ENCODE assay signal across 1 cellular context in genomic region chr2:9638532-9638931, GRCh38.
TF ChIP-seq lines count a peak whose summit lies in the region.

No MANE protein-coding gene starts in this region.

TF ChIP-seq in K562, 482 proteins besides CTCF, POLR2A, EP300 and RAD21 (continued from another document):
- TF ChIP-seq, protein P1, sequence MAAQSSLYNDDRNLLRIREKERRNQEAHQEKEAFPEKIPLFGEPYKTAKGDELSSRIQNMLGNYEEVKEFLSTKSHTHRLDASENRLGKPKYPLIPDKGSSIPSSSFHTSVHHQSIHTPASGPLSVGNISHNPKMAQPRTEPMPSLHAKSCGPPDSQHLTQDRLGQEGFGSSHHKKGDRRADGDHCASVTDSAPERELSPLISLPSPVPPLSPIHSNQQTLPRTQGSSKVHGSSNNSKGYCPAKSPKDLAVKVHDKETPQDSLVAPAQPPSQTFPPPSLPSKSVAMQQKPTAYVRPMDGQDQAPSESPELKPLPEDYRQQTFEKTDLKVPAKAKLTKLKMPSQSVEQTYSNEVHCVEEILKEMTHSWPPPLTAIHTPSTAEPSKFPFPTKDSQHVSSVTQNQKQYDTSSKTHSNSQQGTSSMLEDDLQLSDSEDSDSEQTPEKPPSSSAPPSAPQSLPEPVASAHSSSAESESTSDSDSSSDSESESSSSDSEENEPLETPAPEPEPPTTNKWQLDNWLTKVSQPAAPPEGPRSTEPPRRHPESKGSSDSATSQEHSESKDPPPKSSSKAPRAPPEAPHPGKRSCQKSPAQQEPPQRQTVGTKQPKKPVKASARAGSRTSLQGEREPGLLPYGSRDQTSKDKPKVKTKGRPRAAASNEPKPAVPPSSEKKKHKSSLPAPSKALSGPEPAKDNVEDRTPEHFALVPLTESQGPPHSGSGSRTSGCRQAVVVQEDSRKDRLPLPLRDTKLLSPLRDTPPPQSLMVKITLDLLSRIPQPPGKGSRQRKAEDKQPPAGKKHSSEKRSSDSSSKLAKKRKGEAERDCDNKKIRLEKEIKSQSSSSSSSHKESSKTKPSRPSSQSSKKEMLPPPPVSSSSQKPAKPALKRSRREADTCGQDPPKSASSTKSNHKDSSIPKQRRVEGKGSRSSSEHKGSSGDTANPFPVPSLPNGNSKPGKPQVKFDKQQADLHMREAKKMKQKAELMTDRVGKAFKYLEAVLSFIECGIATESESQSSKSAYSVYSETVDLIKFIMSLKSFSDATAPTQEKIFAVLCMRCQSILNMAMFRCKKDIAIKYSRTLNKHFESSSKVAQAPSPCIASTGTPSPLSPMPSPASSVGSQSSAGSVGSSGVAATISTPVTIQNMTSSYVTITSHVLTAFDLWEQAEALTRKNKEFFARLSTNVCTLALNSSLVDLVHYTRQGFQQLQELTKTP (IDR thresholded peaks at IDR 0.05; ENCODE audit: low read depth in 1 of 2, partially characterized antibody in 2 of 2): peak in 1 of 2 experiments; percentile 30
- TF ChIP-seq, protein P2, sequence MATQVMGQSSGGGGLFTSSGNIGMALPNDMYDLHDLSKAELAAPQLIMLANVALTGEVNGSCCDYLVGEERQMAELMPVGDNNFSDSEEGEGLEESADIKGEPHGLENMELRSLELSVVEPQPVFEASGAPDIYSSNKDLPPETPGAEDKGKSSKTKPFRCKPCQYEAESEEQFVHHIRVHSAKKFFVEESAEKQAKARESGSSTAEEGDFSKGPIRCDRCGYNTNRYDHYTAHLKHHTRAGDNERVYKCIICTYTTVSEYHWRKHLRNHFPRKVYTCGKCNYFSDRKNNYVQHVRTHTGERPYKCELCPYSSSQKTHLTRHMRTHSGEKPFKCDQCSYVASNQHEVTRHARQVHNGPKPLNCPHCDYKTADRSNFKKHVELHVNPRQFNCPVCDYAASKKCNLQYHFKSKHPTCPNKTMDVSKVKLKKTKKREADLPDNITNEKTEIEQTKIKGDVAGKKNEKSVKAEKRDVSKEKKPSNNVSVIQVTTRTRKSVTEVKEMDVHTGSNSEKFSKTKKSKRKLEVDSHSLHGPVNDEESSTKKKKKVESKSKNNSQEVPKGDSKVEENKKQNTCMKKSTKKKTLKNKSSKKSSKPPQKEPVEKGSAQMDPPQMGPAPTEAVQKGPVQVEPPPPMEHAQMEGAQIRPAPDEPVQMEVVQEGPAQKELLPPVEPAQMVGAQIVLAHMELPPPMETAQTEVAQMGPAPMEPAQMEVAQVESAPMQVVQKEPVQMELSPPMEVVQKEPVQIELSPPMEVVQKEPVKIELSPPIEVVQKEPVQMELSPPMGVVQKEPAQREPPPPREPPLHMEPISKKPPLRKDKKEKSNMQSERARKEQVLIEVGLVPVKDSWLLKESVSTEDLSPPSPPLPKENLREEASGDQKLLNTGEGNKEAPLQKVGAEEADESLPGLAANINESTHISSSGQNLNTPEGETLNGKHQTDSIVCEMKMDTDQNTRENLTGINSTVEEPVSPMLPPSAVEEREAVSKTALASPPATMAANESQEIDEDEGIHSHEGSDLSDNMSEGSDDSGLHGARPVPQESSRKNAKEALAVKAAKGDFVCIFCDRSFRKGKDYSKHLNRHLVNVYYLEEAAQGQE (CRISPR knock-in tag; IDR thresholded peaks at IDR 0.05; ENCODE audit: low read depth): no peak
- TF ChIP-seq C11orf30 (IDR thresholded peaks at IDR 0.05; ENCODE audit: low read depth): peak; percentile 83
- TF ChIP-seq MAFK (IDR thresholded peaks at IDR 0.05; ENCODE audit: low read length): peak; percentile 58; the same call in 1 of the 2 replicates
- TF ChIP-seq SP1 (CRISPR knock-in tag; IDR thresholded peaks at IDR 0.05): peak; percentile 27; the same call in 1 of the 2 replicates
- TF ChIP-seq, protein P3, sequence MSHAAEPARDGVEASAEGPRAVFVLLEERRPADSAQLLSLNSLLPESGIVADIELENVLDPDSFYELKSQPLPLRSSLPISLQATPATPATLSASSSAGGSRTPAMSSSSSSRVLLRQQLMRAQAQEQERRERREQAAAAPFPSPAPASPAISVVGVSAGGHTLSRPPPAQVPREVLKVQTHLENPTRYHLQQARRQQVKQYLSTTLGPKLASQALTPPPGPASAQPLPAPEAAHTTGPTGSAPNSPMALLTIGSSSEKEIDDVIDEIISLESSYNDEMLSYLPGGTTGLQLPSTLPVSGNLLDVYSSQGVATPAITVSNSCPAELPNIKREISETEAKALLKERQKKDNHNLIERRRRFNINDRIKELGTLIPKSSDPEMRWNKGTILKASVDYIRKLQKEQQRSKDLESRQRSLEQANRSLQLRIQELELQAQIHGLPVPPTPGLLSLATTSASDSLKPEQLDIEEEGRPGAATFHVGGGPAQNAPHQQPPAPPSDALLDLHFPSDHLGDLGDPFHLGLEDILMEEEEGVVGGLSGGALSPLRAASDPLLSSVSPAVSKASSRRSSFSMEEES (CRISPR knock-in tag; IDR thresholded peaks at IDR 0.05): peak; percentile 62; the same call in 1 of the 2 replicates
